28 cellular contexts compared by ENCODE assay signal in the genomic region with DNA sequence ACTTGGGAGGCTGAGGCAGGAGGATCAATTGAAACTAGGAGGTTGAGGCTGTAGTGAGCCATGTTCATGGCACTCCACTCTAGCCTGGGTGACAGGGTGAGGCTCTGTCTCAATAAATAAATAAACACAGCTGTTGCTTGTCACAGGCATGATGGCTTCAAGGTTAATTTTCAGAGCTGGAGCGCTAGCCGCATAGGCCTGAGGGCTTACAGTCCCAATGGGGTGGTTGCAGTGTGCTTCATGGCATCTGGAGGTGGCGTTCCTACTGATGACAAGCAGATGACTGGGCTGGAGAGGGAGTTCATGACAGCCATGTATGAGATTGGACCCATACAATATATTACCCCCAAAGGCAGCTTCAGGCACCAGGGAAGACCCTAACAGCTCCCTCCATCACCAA.
"Had no signal": no experiment of that assay in that cellular context is flagged by ENCODE, and none has a peak within 500 bp of the region (broad histone marks: within the 10 kb centered on the region; RNA-seq: fewer than 3 reads in every experiment).

No MANE protein-coding gene starts in this region.

- H3K4me3 ChIP-seq: esophagus muscularis mucosa, heart right ventricle, ovary, skin epidermis, thoracic aorta, vagina had no signal

- H3K4me3 Mint-ChIP-seq: activated CD8-positive, alpha-beta T cell treated with anti-CD3 and anti-CD28 coated beads, Interleukin-2, amount 10 ng/mL, durations not matched to agents 7 days and 5 days; mesothelial cell of epicardium; stimulated activated naive CD8-positive, alpha-beta T cell treated with anti-CD3 and anti-CD28 coated beads, Interleukin-15, Interleukin-2, amounts not matched to agents 100 ng/mL and 50 ng/mL, for 24 hours had no signal

- H3K36me3 ChIP-seq: esophagus muscularis mucosa, heart right ventricle, ovary, thoracic aorta, vagina had no signal

- ATAC-seq: activated CD8-positive, alpha-beta memory T cell treated with anti-CD3 and anti-CD28 coated beads, Interleukin-2, amount 10 ng/mL, durations not matched to agents 7 days and 5 days; activated CD8-positive, alpha-beta T cell treated with anti-CD3 and anti-CD28 coated beads, Interleukin-2, amount 10 ng/mL, durations not matched to agents 7 days and 5 days; heart right ventricle; sciatic nerve had no signal

- H3K27ac Mint-ChIP-seq: activated CD8-positive, alpha-beta memory T cell treated with anti-CD3 and anti-CD28 coated beads, Interleukin-2, amount 10 ng/mL, durations not matched to agents 7 days and 5 days; activated CD8-positive, alpha-beta T cell treated with anti-CD3 and anti-CD28 coated beads, Interleukin-2, amount 10 ng/mL, durations not matched to agents 7 days and 5 days; activated T-helper 2 cell treated with anti-CD3 and anti-CD28 coated beads, Interferon-gamma antibody, Interleukin-2, Interleukin-4, amounts not matched to agents 10 μg/mL and 5 μg/mL and 100 μg/mL, durations not matched to agents 14 hours and 24 hours and 36 hours; mesothelial cell of epicardium; nephron progenitor cell; progenitor cell of endocrine pancreas; stimulated activated naive CD8-positive, alpha-beta T cell treated with anti-CD3 and anti-CD28 coated beads, Interleukin-15, Interleukin-2, amounts not matched to agents 100 ng/mL and 50 ng/mL, for 24 hours; type B pancreatic cell had no signal

- H3K27me3 ChIP-seq: ovary, vagina had no signal

- H3K9me3 ChIP-seq: esophagus muscularis mucosa, heart right ventricle, ovary, thoracic aorta, vagina had no signal

- H3K36me3 Mint-ChIP-seq: activated CD8-positive, alpha-beta memory T cell treated with anti-CD3 and anti-CD28 coated beads, Interleukin-2, amount 10 ng/mL, durations not matched to agents 7 days and 5 days; activated naive CD8-positive, alpha-beta T cell; mesothelial cell of epicardium; naive B cell; type B pancreatic cell had no signal

- DNase-seq: activated CD4-positive, alpha-beta T cell treated with anti-CD3 and anti-CD28 coated beads for 1 hour; activated CD8-positive, alpha-beta memory T cell treated with anti-CD3 and anti-CD28 coated beads, Interleukin-2, amount 10 ng/mL, durations not matched to agents 7 days and 5 days; activated CD8-positive, alpha-beta T cell treated with anti-CD3 and anti-CD28 coated beads, Interleukin-2, amount 10 ng/mL, durations not matched to agents 7 days and 5 days; activated naive CD4-positive, alpha-beta T cell treated with Interleukin-2 at 50 U/mL for 16 hours; activated T-cell treated with anti-CD3 and anti-CD28 coated beads, Interleukin-2, amount 50 U/mL, for 48 hours; anterior cingulate cortex; dermis blood vessel endothelial cell; effector CD4-positive, alpha-beta T cell; foreskin melanocyte; heart right ventricle; naive B cell; nephron progenitor cell; ovary; stimulated activated CD4-positive, alpha-beta T cell treated with anti-CD3 and anti-CD28 coated beads, Interleukin-12 subunit alpha, Interleukin-12 subunit beta, amount 100 ng/mL, for 4 hours; stimulated activated CD4-positive, alpha-beta T cell treated with anti-CD3 and anti-CD28 coated beads, Interleukin-4, amount 100 ng/mL, for 1 hour; T1000 had no signal

- H3K9me3 Mint-ChIP-seq: activated T-helper 2 cell treated with anti-CD3 and anti-CD28 coated beads, Interferon-gamma antibody, Interleukin-2, Interleukin-4, amounts not matched to agents 10 μg/mL and 5 μg/mL and 100 μg/mL, durations not matched to agents 14 hours and 24 hours and 36 hours; central memory CD8-positive, alpha-beta T cell; mesothelial cell of epicardium; naive B cell; stimulated activated naive CD8-positive, alpha-beta T cell treated with anti-CD3 and anti-CD28 coated beads, Interleukin-15, Interleukin-2, amounts not matched to agents 100 ng/mL and 50 ng/mL, for 24 hours; type B pancreatic cell had no signal

- H3K27ac ChIP-seq: esophagus muscularis mucosa, heart right ventricle, ovary, skin epidermis, thoracic aorta, vagina had no signal
